Comparison of ENCODE assay signal across 15 cellular contexts in genomic region chr16:79592150-79592549, GRCh38. TPM values are rescaled to one million over a fixed set of nuclear protein-coding genes. Genes with fewer than 3 reads are reported as not detected.
A peak's percentile ranks its signal among the peaks of the same experiment; 100 is the strongest.
DNase-seq lines count a peak whose midpoint lies in the region; ATAC-seq, FAIRE-seq and TF ChIP-seq lines count a peak whose summit lies in the region.
"Had no signal": no experiment of that assay in that cellular context is flagged by ENCODE, and none has a peak within 500 bp of the region (broad histone marks: within the 10 kb centered on the region; RNA-seq: fewer than 3 reads in every experiment).

No MANE protein-coding gene starts in this region.

- no peak for TF ChIP-seq CTCF in heart right ventricle (IDR thresholded peaks at IDR 0.05)
- TF ChIP-seq CTCF in esophagus squamous epithelium (IDR thresholded peaks at IDR 0.05): no peak
- no peak for TF ChIP-seq CTCF in progenitor cell of endocrine pancreas (IDR thresholded peaks at IDR 0.05; ENCODE audit: unreplicated experiment)
- TF ChIP-seq CTCF in upper lobe of right lung (IDR thresholded peaks at IDR 0.05): no peak
- no peak for TF ChIP-seq CTCF in GM13976 (IDR thresholded peaks at IDR 0.05; ENCODE audit: borderline replicate concordance, control extremely low read depth, extremely low read depth, insufficient read depth, missing control alignments)
- TF ChIP-seq CTCF in GM13977 (IDR thresholded peaks at IDR 0.05; ENCODE audit: extremely low read depth, insufficient read depth, missing control alignments): no peak

- no peak for TF ChIP-seq POLR2A in esophagus squamous epithelium (IDR thresholded peaks at IDR 0.05)

- H3K9me3 ChIP-seq in heart right ventricle (no peaks in the 10 kb centered on the region), esophagus squamous epithelium (no peaks in the 10 kb centered on the region), upper lobe of right lung (no peaks in the 10 kb centered on the region)

- H3K27me3 Mint-ChIP-seq in progenitor cell of endocrine pancreas: peaks cover 30% of the 10 kb centered on the region

- intact Hi-C loops in heart right ventricle (cut with DNase I): loop anchor here in 3 of 10 donors (10.0 kb wide), 4 partner anchors 137 to 1467 kb away; no protein-coding TSS in a partner anchor
- intact Hi-C loops in cardiac septum (cut with DNase I): no loop called here
- intact Hi-C loops in esophagus squamous epithelium (cut with DNase I): no loop called here
- intact Hi-C loops in upper lobe of right lung (cut with DNase I): no loop called here

- peak overlapping the region; percentile 26 for H3K27ac Mint-ChIP-seq in progenitor cell of endocrine pancreas
- H3K27ac Mint-ChIP-seq: activated naive CD8-positive, alpha-beta T cell treated with anti-CD3 and anti-CD28 coated beads, Interleukin-2, amount 50 U/mL, for 24 hours had no signal

- H3K9me3 Mint-ChIP-seq in progenitor cell of endocrine pancreas (ENCODE audit: low read depth): no peaks in the 10 kb centered on the region
- H3K9me3 Mint-ChIP-seq: activated naive CD8-positive, alpha-beta T cell treated with anti-CD3 and anti-CD28 coated beads, Interleukin-2, amount 50 U/mL, for 24 hours had no signal

- H3K4me3 ChIP-seq in heart right ventricle (no peak overlapping the region), esophagus squamous epithelium (no peak overlapping the region), upper lobe of right lung (peak overlapping the region; percentile 70)
- H3K4me3 ChIP-seq: SK-N-MC had no signal

- H3K27ac ChIP-seq in heart right ventricle (peak overlapping the region in 7 of 10 donors; percentile 20 to 89 (median 58)), esophagus squamous epithelium (peak overlapping the region; percentile 3 to 97 (median 78)), upper lobe of right lung (peak overlapping the region; percentile 78)
- H3K27ac ChIP-seq: SK-N-MC had no signal

- no peak overlapping the region for H3K4me3 Mint-ChIP-seq in progenitor cell of endocrine pancreas (ENCODE audit: low read depth)
- H3K4me3 Mint-ChIP-seq: activated naive CD8-positive, alpha-beta T cell treated with anti-CD3 and anti-CD28 coated beads, Interleukin-2, amount 50 U/mL, for 24 hours had no signal

- H3K4me1 Mint-ChIP-seq in progenitor cell of endocrine pancreas (ENCODE audit: low read depth): peaks cover 45% of the 10 kb centered on the region

- FAIRE-seq in urothelium cell line (lab: Jason Lieb, UNC): no peak
- FAIRE-seq: colon had no signal

- H3K36me3 Mint-ChIP-seq in progenitor cell of endocrine pancreas (ENCODE audit: insufficient read depth): peaks cover 3% of the 10 kb centered on the region

- 84 to 97% methylated on average over 6 of the region's 6 CpGs for WGBS in heart right ventricle, 2 donors
- 75 to 91% methylated on average over 5 to 6 of the region's 6 CpGs for WGBS in esophagus squamous epithelium, 2 donors

- H3K4me1 ChIP-seq in heart right ventricle: peaks cover 0 to 52% (median 8%) of the 10 kb centered on the region in 9 donors
- peaks cover 0 to 64% (median 4%) of the 10 kb centered on the region in 3 donors for H3K4me1 ChIP-seq in esophagus squamous epithelium
- no peaks in the 10 kb centered on the region for H3K4me1 ChIP-seq in upper lobe of right lung

- H3K36me3 ChIP-seq in heart right ventricle (peaks cover 0 to 15% (median 0%) of the 10 kb centered on the region in 9 donors), esophagus squamous epithelium (peaks cover 0 to 13% (median 0%) of the 10 kb centered on the region in 3 donors), upper lobe of right lung (no peaks in the 10 kb centered on the region)

- H3K27me3 ChIP-seq in heart right ventricle (peaks cover 0 to 25% (median 11%) of the 10 kb centered on the region in 7 donors), esophagus squamous epithelium (peaks cover 0 to 18% (median 0%) of the 10 kb centered on the region in 4 donors), upper lobe of right lung (no peaks in the 10 kb centered on the region)

- ATAC-seq in heart right ventricle: no peak
- no peak for ATAC-seq in upper lobe of right lung
- ATAC-seq: activated naive CD8-positive, alpha-beta T cell treated with anti-CD3 and anti-CD28 coated beads, Interleukin-2, amount 50 U/mL, for 24 hours had no signal

- in situ Hi-C loops in GM13976 (cut with MboI; ENCODE audit: low sequenced_read_pairs, unreplicated experiment): no loop called here
- in situ Hi-C loops in GM13977 (cut with MboI; ENCODE audit: low pct_unique_long_range_greater_than_20kb, low sequenced_read_pairs, unreplicated experiment): no loop called here

- no peak for DNase-seq in heart right ventricle
- DNase-seq in cardiac septum (ENCODE audit: low spot score): no peak
- DNase-seq in esophagus squamous epithelium (lab: John Stamatoyannopoulos, UW): no peak
- no peak for DNase-seq in progenitor cell of endocrine pancreas (ENCODE audit: low spot score, unreplicated experiment)
- no peak for DNase-seq in upper lobe of right lung
- DNase-seq in GM13976 (ENCODE audit: low spot score): no peak
- DNase-seq in GM13977 (ENCODE audit: low spot score): no peak
- no peak for DNase-seq in urothelium cell line (ENCODE audit: low spot score)
- DNase-seq: activated naive CD8-positive, alpha-beta T cell treated with anti-CD3 and anti-CD28 coated beads, Interleukin-2, amount 50 U/mL, for 24 hours; Calu3; mesendoderm; NCI-H1048; stimulated activated CD4-positive, alpha-beta T cell treated with anti-CD3 and anti-CD28 coated beads, Interleukin-4, amount 100 ng/mL, for 24 hours had no signal

RNA-seq across cellular contexts. Expression of gene MAF, which starts 8.4 kb away (rescaled TPM):
- total RNA-seq in heart right ventricle (10 to 100 TPM in 5 of 10 donors, 1 to 10 TPM in 5; 6.1 to 40.3 (median 9.4) TPM), cardiac septum (8.9 TPM), esophagus squamous epithelium (10 to 100 TPM; 18.9 to 52.6 (median 31.1) TPM), progenitor cell of endocrine pancreas (15.5 and 17.3 TPM in 2 replicates), upper lobe of right lung (66.4 TPM)
- 1 to 10 TPM; 2.8 to 4.5 TPM for polyA plus RNA-seq in heart right ventricle
